ENCODE assay signal across 24 cellular contexts in the genomic region with DNA sequence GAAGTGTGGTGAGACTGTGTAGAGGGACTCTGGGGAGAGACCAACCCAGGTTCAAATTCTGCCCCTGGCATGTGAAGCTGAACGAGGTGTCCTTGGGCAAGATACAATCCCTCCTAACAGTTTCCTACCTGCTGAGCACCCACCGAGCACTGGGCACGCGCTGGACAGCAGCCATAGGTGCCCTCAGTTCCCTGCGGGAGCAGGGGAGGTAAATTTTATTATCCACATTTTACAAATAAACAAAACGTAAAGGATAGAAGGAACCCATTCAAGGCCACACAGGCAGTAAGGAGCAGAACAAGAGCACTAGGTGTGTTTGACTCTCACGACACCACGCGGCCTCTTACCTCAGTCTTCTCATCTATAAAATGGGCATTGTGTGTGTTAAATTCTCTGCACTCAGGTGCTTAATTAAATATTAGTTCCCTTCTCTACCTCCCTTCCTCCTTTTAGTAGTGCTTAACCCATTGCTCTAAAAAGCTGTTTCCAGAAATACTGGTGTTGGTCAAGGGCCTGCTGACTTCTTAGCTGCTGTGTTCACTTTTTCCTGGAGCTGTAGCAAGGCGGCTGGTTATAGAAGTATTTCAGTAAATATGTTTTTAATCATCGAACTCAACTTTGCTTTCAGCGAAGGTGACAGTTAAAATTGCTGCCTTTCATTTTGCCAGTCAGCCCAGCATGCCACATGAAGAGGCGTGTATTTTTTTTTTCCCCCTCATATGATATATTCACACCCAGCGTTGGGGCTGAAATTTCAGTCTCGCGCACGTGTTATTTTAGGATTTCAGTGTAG.
"Had no signal": no experiment of that assay in that cellular context is flagged by ENCODE, and none has a peak within 500 bp of the region (broad histone marks: within the 10 kb centered on the region; RNA-seq: fewer than 3 reads in every experiment).

No MANE protein-coding gene starts in this region.

- H3K4me3 ChIP-seq: esophagus squamous epithelium, gastroesophageal sphincter, hepatocyte, lung, psoas muscle, spleen, tibial artery, upper lobe of left lung, uterus had no signal

- H3K27ac ChIP-seq: esophagus squamous epithelium, gastroesophageal sphincter, hepatocyte, neutrophil, psoas muscle, spleen, tibial artery, upper lobe of left lung, uterus had no signal

- H3K9me3 ChIP-seq: neutrophil, uterus had no signal

- H2AFZ ChIP-seq: hepatocyte had no signal

- H3K79me2 ChIP-seq: hepatocyte had no signal

- H3K4me1 Mint-ChIP-seq: stimulated activated memory B cell treated with anti-CD40 and anti-IgM and Interleukin-4, amounts not matched to agents 10 μg/mL and 1 μg/mL and 100 μg/mL, for 72 hours had no signal

- H3K27me3 ChIP-seq: esophagus squamous epithelium, gastroesophageal sphincter, hepatocyte, tibial artery, upper lobe of left lung, uterus had no signal

- H3K36me3 ChIP-seq: esophagus squamous epithelium, gastroesophageal sphincter, neutrophil, spleen, tibial artery, upper lobe of left lung, uterus had no signal

- ATAC-seq: gastroesophageal sphincter; left colon; left ventricle myocardium superior; natural killer cell treated with Interleukin-12 subunit alpha and Interleukin-12 subunit beta and Interleukin-15 and Interleukin-18, amount 100 ng/mL, for 72 hours; psoas muscle; sciatic nerve; stimulated activated memory B cell treated with anti-CD40 and anti-IgM and Interleukin-4, amounts not matched to agents 10 μg/mL and 1 μg/mL and 100 μg/mL, for 72 hours had no signal

- H3K4me2 ChIP-seq: hepatocyte had no signal

- DNase-seq: dermis blood vessel endothelial cell; esophagus squamous epithelium; foreskin fibroblast; left colon; left ventricle myocardium superior; mesenchymal stem cell; midbrain; psoas muscle; retina; spleen; stimulated activated CD4-positive, alpha-beta T cell treated with anti-CD3 and anti-CD28 coated beads, Interleukin-15, amount 100 ng/mL, for 24 hours; stimulated activated CD4-positive, alpha-beta T cell treated with anti-CD3 and anti-CD28 coated beads, Interleukin-1b, Interleukin-23, amount 100 ng/mL, for 48 hours; stimulated activated CD4-positive, alpha-beta T cell treated with anti-CD3 and anti-CD28 coated beads, Interleukin-4, amount 100 ng/mL, for 24 hours; tibial artery; upper lobe of left lung; uterus had no signal

- H3K27ac Mint-ChIP-seq: natural killer cell treated with Interleukin-12 subunit alpha and Interleukin-12 subunit beta and Interleukin-15 and Interleukin-18, amount 100 ng/mL, for 72 hours; stimulated activated memory B cell treated with anti-CD40 and anti-IgM and Interleukin-4, amounts not matched to agents 10 μg/mL and 1 μg/mL and 100 μg/mL, for 72 hours; stimulated activated naive CD8-positive, alpha-beta T cell treated with anti-CD3 and anti-CD28 coated beads, Interleukin-15, Interleukin-2, amounts not matched to agents 100 ng/mL and 50 ng/mL, for 24 hours had no signal

- H3K4me3 Mint-ChIP-seq: natural killer cell treated with Interleukin-12 subunit alpha and Interleukin-12 subunit beta and Interleukin-15 and Interleukin-18, amount 100 ng/mL, for 72 hours; stimulated activated memory B cell treated with anti-CD40 and anti-IgM and Interleukin-4, amounts not matched to agents 10 μg/mL and 1 μg/mL and 100 μg/mL, for 72 hours; stimulated activated naive CD8-positive, alpha-beta T cell treated with anti-CD3 and anti-CD28 coated beads, Interleukin-15, Interleukin-2, amounts not matched to agents 100 ng/mL and 50 ng/mL, for 24 hours had no signal
